ENCODE assay signal across 27 cellular contexts in the genomic region with DNA sequence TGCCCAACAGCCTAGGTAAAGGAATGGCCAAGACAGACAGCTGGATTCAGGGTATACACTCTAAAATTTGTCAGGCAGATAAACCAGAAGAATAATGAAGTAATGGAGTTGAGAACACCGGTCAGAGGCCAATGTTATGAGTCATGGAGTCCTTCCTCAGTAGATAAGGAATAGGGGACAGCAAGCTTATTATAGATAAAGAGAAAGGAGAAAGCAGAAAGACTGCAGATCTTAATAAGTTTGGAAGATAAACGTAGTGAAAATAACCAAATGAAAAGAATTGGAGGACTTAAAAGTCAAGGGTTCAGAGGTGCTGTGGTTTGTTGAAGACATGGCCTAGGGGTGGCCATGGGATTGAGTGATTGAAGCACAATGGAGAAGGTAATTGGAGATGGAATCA.
DNase-seq lines count a peak whose midpoint lies in the region; ATAC-seq and TF ChIP-seq lines count a peak whose summit lies in the region.
"Had no signal": no experiment of that assay in that cellular context is flagged by ENCODE, and none has a peak within 500 bp of the region (broad histone marks: within the 10 kb centered on the region; RNA-seq: fewer than 3 reads in every experiment).

No MANE protein-coding gene starts in this region.

- TF ChIP-seq CTCF in foreskin fibroblast (IDR thresholded peaks at IDR 0.05; ENCODE audit: low read depth, low read length): no peak

- intact Hi-C loops in sciatic nerve (cut with DNase I): no loop called here

- DNase-seq in EH (ENCODE audit: low read depth) (peak; percentile 46), M059J (ENCODE audit: low read depth) (peak; percentile 36), amniotic epithelial cell (ENCODE audit: low read depth) (peak; percentile 49), foreskin fibroblast (peak; percentile 24 to 60), sciatic nerve (ENCODE audit: low spot score) (no peak)
- DNase-seq: activated CD8-positive, alpha-beta memory T cell treated with anti-CD3 and anti-CD28 coated beads, Interleukin-2, amount 50 U/mL, for 4 hours; activated naive CD4-positive, alpha-beta T cell treated with Interleukin-2 at 50 U/mL for 16 hours; AML-193; body of pancreas; CD4-positive, CD25-positive, alpha-beta regulatory T cell; left ventricle myocardium inferior; mesendoderm; NCI-H1092 treated with DMSO at 0.1 percent for 48 hours; NCI-H1694 treated with DMSO at 0.1 percent for 48 hours; NCI-H446 treated with DMSO at 0.1 percent for 48 hours; NCI-H774; ovary; retina; stimulated activated CD4-positive, alpha-beta T cell treated with anti-CD3 and anti-CD28 coated beads, Interleukin-1b, Interleukin-23, amount 100 ng/mL, for 48 hours; stimulated activated naive CD4-positive, alpha-beta T cell treated with Interleukin-2 at 50 U/mL for 16 hours; T-cell; upper lobe of right lung had no signal

- ATAC-seq in HG03097 (IDR thresholded peaks at IDR 0.05; ENCODE audit: low FRiP score, unreplicated experiment) (no peak), HG02885 (IDR thresholded peaks at IDR 0.05; ENCODE audit: poor library complexity, unreplicated experiment) (no peak), sciatic nerve (no peak), GM21367 (IDR thresholded peaks at IDR 0.05; ENCODE audit: unreplicated experiment) (no peak)
- ATAC-seq: A549, body of pancreas, GM12878, T-cell, upper lobe of right lung had no signal

- H3K4me3 ChIP-seq in foreskin fibroblast (ENCODE audit: low read depth in 1 of 2, low read length in 2 of 2): no peak overlapping the region
- H3K4me3 ChIP-seq: A549, body of pancreas, GM12878, left ventricle myocardium inferior, ovary, upper lobe of right lung had no signal
